In the genomic region with DNA sequence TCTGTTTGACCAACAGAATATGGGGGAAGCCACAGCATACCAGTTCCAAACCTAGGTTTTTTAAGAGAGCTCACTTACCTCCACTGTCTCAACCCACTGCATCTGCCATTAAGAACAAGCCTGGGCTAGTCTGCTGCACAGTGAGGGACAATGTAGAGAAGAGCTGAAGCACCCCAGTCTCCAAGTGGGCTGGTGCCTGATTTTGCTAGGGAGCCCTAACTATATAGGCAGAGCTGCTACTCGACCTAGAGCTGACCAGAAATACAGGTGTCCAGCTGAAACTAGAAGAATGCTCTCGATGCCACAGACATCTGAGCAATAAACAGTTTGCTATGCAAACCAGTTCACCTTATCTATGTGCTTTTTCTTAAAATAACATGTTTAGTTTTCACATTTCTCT, we compare ENCODE assay signal across 25 cellular contexts.
DNase-seq lines count a peak whose midpoint lies in the region; ATAC-seq, FAIRE-seq and TF ChIP-seq lines count a peak whose summit lies in the region.
"Had no signal": no experiment of that assay in that cellular context is flagged by ENCODE, and none has a peak within 500 bp of the region (broad histone marks: within the 10 kb centered on the region; RNA-seq: fewer than 3 reads in every experiment).

No MANE protein-coding gene starts in this region.

- H3K23me2 ChIP-seq in H1 (ENCODE audit: low read depth, low read length) = no peaks in the 10 kb centered on the region

- no peak overlapping the region for H3K27ac ChIP-seq in H1 (ENCODE audit: low read depth, low read length)
- H3K27ac ChIP-seq: body of pancreas, C4-2B, colonic mucosa, heart right ventricle, HL-60, thoracic aorta had no signal

- POLR2A ChIA-PET in H1 (lab: Charles Lee; ENCODE audit: partially characterized antibody) = no interaction called here

- H3K27me3 ChIP-seq in H1 (replicated peaks in 1 of 4; ENCODE audit: control insufficient read depth in 3 of 4, extremely low read depth in 1 of 4, insufficient read depth in 3 of 4, low read length in 3 of 4) = no peaks in the 10 kb centered on the region
- H3K27me3 ChIP-seq: body of pancreas, colonic mucosa, heart right ventricle had no signal

- H3K18ac ChIP-seq in H1 (ENCODE audit: extremely low read depth, low read length) = 0 out of 2 replicates have a peak overlapping the region, but pooled peaks have one; percentile 4

- no peak for FAIRE-seq in H1 (lab: Jason Lieb, UNC)
- FAIRE-seq: D721Med had no signal

- no peak overlapping the region for H3K23ac ChIP-seq in H1 (ENCODE audit: insufficient read length)

- no peaks in the 10 kb centered on the region for H3K36me3 ChIP-seq in H1 (ENCODE audit: control insufficient read depth in 2 of 4, insufficient read depth in 4 of 4, low read length in 3 of 4)
- H3K36me3 ChIP-seq: colonic mucosa, heart right ventricle, thoracic aorta had no signal

- H2AK5ac ChIP-seq in H1 (ENCODE audit: low read depth, low read length) = no peak overlapping the region

- no peaks in the 10 kb centered on the region for H3K4me1 ChIP-seq in H1 (replicated peaks in 1 of 4; ENCODE audit: control insufficient read depth in 3 of 4, insufficient read depth in 4 of 4, low read length in 3 of 4)
- H3K4me1 ChIP-seq: colonic mucosa, heart right ventricle had no signal

- H2BK12ac ChIP-seq in H1 (ENCODE audit: low read depth, low read length) = no peak overlapping the region

- H3K9ac ChIP-seq in H1 (replicated peaks in 1 of 4; ENCODE audit: extremely low read depth in 1 of 4, low read depth in 3 of 4, low read length in 3 of 4) = no peak overlapping the region

- H3K79me1 ChIP-seq in H1 (ENCODE audit: low read depth, low read length) = no peaks in the 10 kb centered on the region

- ATAC-seq in GM18517 (IDR thresholded peaks at IDR 0.05; ENCODE audit: unreplicated experiment) (peak; percentile 62), GM21526 (IDR thresholded peaks at IDR 0.05; ENCODE audit: low FRiP score, unreplicated experiment) (peak; percentile 48), HG03439 (IDR thresholded peaks at IDR 0.05; ENCODE audit: unreplicated experiment) (peak; percentile 58), HG02970 (IDR thresholded peaks at IDR 0.05; ENCODE audit: low FRiP score, unreplicated experiment) (no peak), GM21723 (IDR thresholded peaks at IDR 0.05; ENCODE audit: unreplicated experiment) (no peak)
- ATAC-seq: activated CD4-positive, CD25-positive, alpha-beta regulatory T cell treated with anti-CD3 and anti-CD28 coated beads, Interleukin-2, amount 50 U/mL, for 24 hours; activated naive CD4-positive, alpha-beta T cell treated with anti-CD3 and anti-CD28 coated beads, Interleukin-2, amount 50 U/mL, for 72 hours; activated T-cell treated with anti-CD3 and anti-CD28 coated beads, Interleukin-2, amount 50 U/mL, for 72 hours; body of pancreas; heart right ventricle; right cardiac atrium had no signal

- H3K79me2 ChIP-seq in H1 (ENCODE audit: control insufficient read depth in 1 of 2, insufficient read depth in 2 of 2, low read length in 2 of 2) = no peaks in the 10 kb centered on the region

- H3K4ac ChIP-seq in H1 (replicated peaks; ENCODE audit: insufficient read length, low read depth, low read length) = no peak overlapping the region

- CTCF ChIA-PET in H1 (lab: Charles Lee; ENCODE audit: partially characterized antibody) = no interaction called here

- no peak for TF ChIP-seq POLR2A in H1 (IDR thresholded peaks at IDR 0.05; ENCODE audit: control extremely low read depth in 1 of 2, low read depth in 2 of 2, low read length in 2 of 2)

- no peak overlapping the region for H2BK120ac ChIP-seq in H1 (replicated peaks; ENCODE audit: low read depth, low read length)

- no peak for TF ChIP-seq EP300 in H1 (IDR thresholded peaks at IDR 0.05; ENCODE audit: borderline replicate concordance in 1 of 2, low read depth in 2 of 2, low read length in 2 of 2)

- TF ChIP-seq RAD21 in H1 (IDR thresholded peaks at IDR 0.05 in 1 of 2, conservative IDR thresholded peaks at IDR 0.05 in 1 of 2; ENCODE audit: low read depth in 2 of 2, low read length in 2 of 2) = no peak

- no peak for TF ChIP-seq CTCF in H1 (IDR thresholded peaks at IDR 0.05; ENCODE audit: control extremely low read depth in 1 of 3, insufficient read depth in 1 of 3, low read depth in 1 of 3, low read length in 3 of 3)

- WGBS in H1 (ENCODE audit: extremely low coverage in 1 of 2, insufficient coverage in 1 of 2, insufficient read length in 1 of 2, insufficient replicate concordance in 2 of 2, low coverage in 1 of 2, low lambda C conversion rate in 2 of 2, missing lambda C conversion rate in 1 of 2), 2 experiments = 95% methylated on average over 2 of the region's 2 CpGs; no CpG with 5 or more reads in 1 of the 2 experiments

- H2BK15ac ChIP-seq in H1 (ENCODE audit: low read length) = 0 out of 2 replicates have a peak overlapping the region, but pooled peaks have one; percentile 11

- H3K4me3 ChIP-seq in H1 (ENCODE audit: extremely low read depth in 1 of 4, insufficient read depth in 2 of 4, low read depth in 3 of 4, low read length in 4 of 4) = no peak overlapping the region
- H3K4me3 ChIP-seq: body of pancreas, colonic mucosa, heart right ventricle, thoracic aorta had no signal

- H4K8ac ChIP-seq in H1 (ENCODE audit: extremely low read depth, insufficient read depth, low read length) = no peak overlapping the region

- no peak overlapping the region for H3K56ac ChIP-seq in H1 (replicated peaks; ENCODE audit: insufficient read length, low read depth, low read length)

- peak overlapping the region; percentile 57; the same call in 1 of the 2 replicates for H2AFZ ChIP-seq in H1 (ENCODE audit: low read length)

- no peak overlapping the region for H3K4me2 ChIP-seq in H1 (ENCODE audit: insufficient read depth in 1 of 2, low read depth in 2 of 2, low read length in 2 of 2)

- peak overlapping the region; percentile 39; the same call in 1 of the 2 replicates for H2BK5ac ChIP-seq in H1 (ENCODE audit: low read depth, low read length)

- no peak overlapping the region for H4K5ac ChIP-seq in H1 (ENCODE audit: insufficient read length, low read depth, low read length)

- no peak overlapping the region for H4K91ac ChIP-seq in H1 (replicated peaks; ENCODE audit: insufficient read length, low read length)

- peak overlapping the region; percentile 35; the same call in 1 of the 2 replicates for H2BK20ac ChIP-seq in H1 (ENCODE audit: low read length)

- no peak overlapping the region for H3K14ac ChIP-seq in H1 (ENCODE audit: insufficient read length)

- no peaks in the 10 kb centered on the region for H4K20me1 ChIP-seq in H1 (replicated peaks in 1 of 2; ENCODE audit: control insufficient read depth in 1 of 2, insufficient read depth in 2 of 2, low read length in 2 of 2)

- DNase-seq in H1 (ENCODE audit: low read depth in 1 of 2, low spot score in 2 of 2) = no peak
- DNase-seq in NCI-H524 (lab: John Stamatoyannopoulos, UW) = no peak
- DNase-seq in DMS 273 (lab: John Stamatoyannopoulos, UW; ENCODE audit: unreplicated experiment) = no peak
- DNase-seq: ACHN; activated CD8-positive, alpha-beta memory T cell treated with anti-CD3 and anti-CD28 coated beads for 24 hours; activated T-cell treated with anti-CD3 and anti-CD28 coated beads, Interleukin-2, amount 50 U/mL, for 72 hours; body of pancreas; colonic mucosa; endodermal cell; heart right ventricle; immature natural killer cell; NCI-H1694 treated with DMSO at 0.1 percent for 48 hours; NCI-H345 had no signal

- H3K9me3 ChIP-seq in H1 (ENCODE audit: insufficient read depth in 2 of 2, low read depth in 1 of 2, low read length in 1 of 2) = no peaks in the 10 kb centered on the region
- H3K9me3 ChIP-seq: body of pancreas, colonic mucosa, heart right ventricle, thoracic aorta had no signal

TF ChIP-seq in H1, 55 proteins besides CTCF, POLR2A, EP300 and RAD21:
- TF ChIP-seq SUZ12 (IDR thresholded peaks at IDR 0.05; ENCODE audit: low read length) (no peak), SRF (IDR thresholded peaks at IDR 0.05; ENCODE audit: low read depth, low read length) (no peak), CBX8 (IDR thresholded peaks at IDR 0.05; ENCODE audit: borderline replicate concordance, low read depth, low read length) (no peak), PHF8 (conservative IDR thresholded peaks at IDR 0.05; ENCODE audit: low read depth, low read length) (no peak), POLR2AphosphoS5 (IDR thresholded peaks at IDR 0.05; ENCODE audit: low read depth, low read length) (no peak), BACH1 (IDR thresholded peaks at IDR 0.05; ENCODE audit: low read length) (no peak), SAP30 (IDR thresholded peaks at IDR 0.05; ENCODE audit: insufficient read depth, insufficient replicate concordance, low read length) (no peak), RBBP5 (IDR thresholded peaks at IDR 0.05; ENCODE audit: borderline replicate concordance, low read depth, low read length) (no peak), NANOG (IDR thresholded peaks at IDR 0.05; ENCODE audit: insufficient read depth, low read depth, low read length, poor library complexity, severe bottlenecking) (no peak), RFX5 (IDR thresholded peaks at IDR 0.05; ENCODE audit: borderline replicate concordance, low read depth, low read length) (no peak), RXRA (IDR thresholded peaks at IDR 0.05; ENCODE audit: insufficient read depth, low read depth, low read length) (no peak)
- TF ChIP-seq, protein P1, sequence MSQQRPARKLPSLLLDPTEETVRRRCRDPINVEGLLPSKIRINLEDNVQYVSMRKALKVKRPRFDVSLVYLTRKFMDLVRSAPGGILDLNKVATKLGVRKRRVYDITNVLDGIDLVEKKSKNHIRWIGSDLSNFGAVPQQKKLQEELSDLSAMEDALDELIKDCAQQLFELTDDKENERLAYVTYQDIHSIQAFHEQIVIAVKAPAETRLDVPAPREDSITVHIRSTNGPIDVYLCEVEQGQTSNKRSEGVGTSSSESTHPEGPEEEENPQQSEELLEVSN (IDR thresholded peaks at IDR 0.05) = no peak

Comparison
In these comparisons a context has a peak if more than half of its experiments do, and no peak if none do; other contexts are left out.
1. ATAC-seq: peak in GM18517 (single experiment), GM21526 (single experiment) and HG03439 (single experiment); none in HG02970 (single experiment) and GM21723 (single experiment).